In genomic region chr11:112280268-112281126, GRCh38 we compare ENCODE assay signal across 8 cellular contexts. TPM values are rescaled to one million over a fixed set of nuclear protein-coding genes. Genes with fewer than 3 reads are reported as not detected.
DNase-seq lines count a peak whose midpoint lies in the region; ATAC-seq and TF ChIP-seq lines count a peak whose summit lies in the region.

No MANE protein-coding gene starts in this region.

- H3K36me3 ChIP-seq in lung (ENCODE audit: control insufficient read depth in 2 of 2, insufficient read depth in 2 of 2, low read length in 2 of 2) = no peaks in the 10 kb centered on the region

- peak; percentile 77 for ATAC-seq in GM18909 (IDR thresholded peaks at IDR 0.05; ENCODE audit: poor library complexity, unreplicated experiment)
- peak; percentile 76 for ATAC-seq in HG03460 (IDR thresholded peaks at IDR 0.05; ENCODE audit: unreplicated experiment)
- peak; percentile 92 for ATAC-seq in lung (ENCODE audit: insufficient read depth, low FRiP score)

- H3K4me3 ChIP-seq in lung = peak overlapping the region; percentile 33

- 1 to 3% methylated on average over 18 of the region's 18 CpGs for WGBS in lung, 2 donors

- peak; percentile 78 for TF ChIP-seq CTCF in lung (IDR thresholded peaks at IDR 0.05; ENCODE audit: control extremely low read depth, extremely low read depth)

- no peaks in the 10 kb centered on the region for H3K9me3 ChIP-seq in lung (ENCODE audit: control insufficient read depth in 2 of 2, insufficient read depth in 1 of 2, low read length in 1 of 2)

- no peaks in the 10 kb centered on the region for H3K27me3 ChIP-seq in lung (ENCODE audit: control insufficient read depth, insufficient read depth)

- peaks cover 0 to 2% of the 10 kb centered on the region in 2 donors for H3K4me1 ChIP-seq in lung (ENCODE audit: control insufficient read depth in 2 of 2, insufficient read depth in 2 of 2, low read length in 2 of 2)

- DNase-seq in AG08395 (ENCODE audit: low spot score) (peak; percentile 80), NCI-H69 (lab: John Stamatoyannopoulos, UW) (peak; percentile 92), ecto neural progenitor cell (ENCODE audit: low spot score) (peak; percentile 67), lung (ENCODE audit: low spot score) (peak; percentile 71)
- DNase-seq in activated CD4-positive, alpha-beta T cell treated with anti-CD3 and anti-CD28 coated beads, Interleukin-2, amount 50 U/mL, for 48 hours = peak; percentile 57 to 71
- peak; percentile 32 to 57 (median 41) for DNase-seq in stimulated activated CD4-positive, alpha-beta T cell treated with anti-CD3 and anti-CD28 coated beads, TNF-alpha, amount 100 ng/mL, for 48 hours (ENCODE audit: low read depth in 3 of 3)

- no peak overlapping the region for H3K27ac ChIP-seq in lung (ENCODE audit: low read depth in 1 of 2, low read length in 1 of 2)

RNA-seq across cellular contexts. Expression of gene PLET1, which starts 19.8 kb away (rescaled TPM):
- total RNA-seq in lung = not detected
- not detected for polyA plus RNA-seq in lung

RNA-seq across cellular contexts. Expression of gene PTS, which starts 54.3 kb away (rescaled TPM):
- total RNA-seq in lung = 10 to 100 TPM; 19.3 to 24.8 TPM
- polyA plus RNA-seq in lung = 10 to 100 TPM; 25.4 to 60.5 TPM

Comparison
In these comparisons a context has a peak if more than half of its experiments do, and no peak if none do; other contexts are left out.
1. DNase-seq: peak in every context shown above with its lines; median percentile 92 in NCI-H69; 80 in AG08395; 71 in lung; 67 in ecto neural progenitor cell; 64 in activated CD4-positive, alpha-beta T cell treated with anti-CD3 and anti-CD28 coated beads, Interleukin-2, amount 50 U/mL, for 48 hours; 41 in stimulated activated CD4-positive, alpha-beta T cell treated with anti-CD3 and anti-CD28 coated beads, TNF-alpha, amount 100 ng/mL, for 48 hours.